Comparison of ENCODE assay signal across 19 cellular contexts in the genomic region with DNA sequence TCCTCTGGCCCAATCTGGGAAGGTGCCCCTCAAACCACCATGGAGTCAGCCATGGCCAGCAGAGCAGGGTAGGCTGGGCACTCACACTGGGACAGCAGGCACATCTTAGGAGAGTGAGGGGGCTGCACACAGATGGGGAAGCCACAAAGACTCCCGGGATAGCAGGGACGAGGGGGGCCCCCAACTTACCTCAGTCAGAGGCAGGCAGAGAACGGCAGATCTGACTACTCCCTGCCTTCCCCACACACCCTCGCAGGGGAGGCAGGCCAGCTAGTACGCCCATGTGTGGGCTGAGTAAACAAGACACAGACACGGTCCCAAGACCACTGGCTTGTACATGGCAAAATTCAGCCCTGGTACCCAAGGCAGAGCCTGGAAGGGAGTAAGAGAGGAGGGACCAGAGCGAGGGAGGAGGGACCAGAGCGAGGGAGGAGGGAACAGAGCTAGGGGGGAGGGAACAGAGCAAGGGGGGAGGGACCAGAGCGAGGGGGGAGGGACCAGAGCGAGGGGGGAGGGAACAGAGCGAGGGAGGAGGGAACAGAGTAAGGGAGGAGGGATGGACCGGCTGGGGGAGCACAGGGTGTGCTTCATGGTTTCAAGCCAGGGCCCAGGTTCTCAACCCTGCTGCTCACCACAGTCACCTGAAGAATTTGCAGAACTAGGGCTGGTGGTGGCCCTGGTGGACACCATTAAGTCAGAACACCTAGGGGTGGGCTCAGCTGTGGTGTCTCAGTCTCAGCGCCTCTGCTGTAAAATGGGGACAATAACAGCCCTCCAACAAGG.
"Had no signal": no experiment of that assay in that cellular context is flagged by ENCODE, and none has a peak within 500 bp of the region (broad histone marks: within the 10 kb centered on the region; RNA-seq: fewer than 3 reads in every experiment).

No MANE protein-coding gene starts in this region.

- H3K27me3 ChIP-seq: heart left ventricle, right atrium auricular region, sigmoid colon, stomach, transverse colon had no signal

- H3K4me1 ChIP-seq: sigmoid colon, stomach, transverse colon had no signal

- H3K4me3 ChIP-seq: coronary artery, heart left ventricle, right atrium auricular region, sigmoid colon, skin epidermis, stomach, thoracic aorta, transverse colon had no signal

- ATAC-seq: heart left ventricle; naive thymus-derived CD4-positive, alpha-beta T cell had no signal

- H3K27ac ChIP-seq: coronary artery, heart left ventricle, neutrophil, right atrium auricular region, sigmoid colon, skin epidermis, stomach, thoracic aorta, transverse colon had no signal

- H3K36me3 ChIP-seq: heart left ventricle, neutrophil, right atrium auricular region, sigmoid colon, stomach, thoracic aorta, transverse colon had no signal

- H3K9me3 ChIP-seq: neutrophil, right atrium auricular region, sigmoid colon, stomach, thoracic aorta, transverse colon had no signal

- FAIRE-seq: frontal cortex, islet of Langerhans had no signal

- DNase-seq: effector CD4-positive, alpha-beta T cell; hippocampal formation; kidney glomerular epithelial cell; naive thymus-derived CD4-positive, alpha-beta T cell; nephron progenitor cell; sigmoid colon; stimulated activated CD4-positive, alpha-beta T cell treated with anti-CD3 and anti-CD28 coated beads, Interleukin-12 subunit alpha, Interleukin-12 subunit beta, amount 100 ng/mL, for 4 hours; stimulated activated naive CD4-positive, alpha-beta T cell; stomach; substantia nigra; transverse colon had no signal
